In the genomic region with DNA sequence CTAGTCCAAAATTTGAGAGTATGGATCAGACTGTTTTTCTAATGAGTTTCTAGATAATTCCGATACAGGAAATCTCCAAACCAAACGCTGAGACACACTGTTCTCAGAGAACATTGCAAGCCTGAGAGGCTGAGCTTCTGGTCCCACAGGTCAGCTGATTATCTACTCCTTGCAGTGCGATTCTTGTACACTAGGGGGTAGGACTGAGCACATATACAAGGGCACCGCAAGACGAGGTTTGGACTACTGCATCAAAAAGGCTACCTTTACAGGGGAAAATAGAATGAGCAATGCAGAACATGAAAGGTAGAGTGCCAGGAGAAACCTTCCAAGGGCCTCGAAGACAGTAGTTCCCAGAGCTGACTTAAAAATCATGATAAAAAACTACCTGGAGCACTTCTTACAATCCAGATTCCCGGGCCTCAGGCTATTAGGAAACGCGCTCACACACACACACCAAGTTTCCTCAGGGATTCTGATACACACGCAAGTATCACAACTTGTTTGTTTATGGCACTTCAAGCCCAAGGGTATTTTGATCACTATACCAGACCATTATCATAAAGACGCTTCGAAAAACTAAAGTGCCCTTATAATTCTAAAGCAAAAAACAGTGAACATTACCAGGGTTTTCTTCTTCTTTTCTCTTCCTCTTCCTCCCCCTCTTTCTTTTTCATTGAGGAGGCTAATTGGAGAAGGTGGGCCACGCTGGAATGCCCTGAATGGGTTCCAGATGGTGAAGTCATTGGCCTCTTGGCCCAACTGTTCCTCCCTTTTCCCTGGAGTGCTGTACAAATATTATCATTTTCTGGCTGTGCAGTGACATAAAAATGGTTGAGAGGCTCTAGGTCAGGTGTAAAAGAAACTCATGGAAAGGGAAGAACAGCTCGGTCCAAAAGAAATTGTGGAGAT, we compare ENCODE assay signal across 8 cellular contexts.
A peak's percentile ranks its signal among the peaks of the same experiment; 100 is the strongest.
DNase-seq lines count a peak whose midpoint lies in the region; ATAC-seq and TF ChIP-seq lines count a peak whose summit lies in the region.

No MANE protein-coding gene starts in this region.

- H3K27me3 ChIP-seq in ovary: no peaks in the 10 kb centered on the region

- no peaks in the 10 kb centered on the region for H3K4me1 ChIP-seq in ovary (ENCODE audit: insufficient read depth)

- peaks cover 6% of the 10 kb centered on the region for H3K27me3 Mint-ChIP-seq in activated CD8-positive, alpha-beta T cell treated with anti-CD3 and anti-CD28 coated beads for 36 hours

- POLR2A ChIA-PET in activated CD8-positive, alpha-beta T cell treated with anti-CD3 and anti-CD28 coated beads for 36 hours (lab: Charles Lee): interaction anchor here (1.4 kb wide), 1 partner anchor 225 kb away, joined by 4 read pairs; no protein-coding TSS in a partner anchor

- no peak for TF ChIP-seq EP300 in ovary (IDR thresholded peaks at IDR 0.05)

- no peak for TF ChIP-seq POLR2A in ovary (IDR thresholded peaks at IDR 0.05)

- no peaks in the 10 kb centered on the region for H3K36me3 Mint-ChIP-seq in activated CD8-positive, alpha-beta T cell treated with anti-CD3 and anti-CD28 coated beads for 36 hours (ENCODE audit: low read depth)

- ATAC-seq in activated CD8-positive, alpha-beta T cell treated with anti-CD3 and anti-CD28 coated beads for 36 hours: peak; percentile 88
- ATAC-seq in HG03457 (IDR thresholded peaks at IDR 0.05; ENCODE audit: unreplicated experiment): no peak

- TF ChIP-seq CTCF in 22Rv1 (IDR thresholded peaks at IDR 0.05) (peak; percentile 86), GM12801 (IDR thresholded peaks at IDR 0.05; ENCODE audit: extremely low read depth, insufficient read length) (peak; percentile 19), ovary (IDR thresholded peaks at IDR 0.05) (no peak)
- TF ChIP-seq CTCF in activated CD8-positive, alpha-beta T cell treated with anti-CD3 and anti-CD28 coated beads for 36 hours (IDR thresholded peaks at IDR 0.05): peak; percentile 80

- H3K4me3 Mint-ChIP-seq in activated CD8-positive, alpha-beta T cell treated with anti-CD3 and anti-CD28 coated beads for 36 hours: no peak overlapping the region

- H3K27ac ChIP-seq in 22Rv1 (no peak overlapping the region), ovary (no peak overlapping the region)

- no peak overlapping the region for H3K4me3 ChIP-seq in ovary

- no peaks in the 10 kb centered on the region for H3K9me3 ChIP-seq in ovary

- no peaks in the 10 kb centered on the region for H3K9me3 Mint-ChIP-seq in activated CD8-positive, alpha-beta T cell treated with anti-CD3 and anti-CD28 coated beads for 36 hours

- WGBS in ovary, 3 donors: 73 to 80% (median 78%) methylated on average over 14 of the region's 14 CpGs

- CTCF ChIA-PET in activated CD8-positive, alpha-beta T cell treated with anti-CD3 and anti-CD28 coated beads for 36 hours (lab: Charles Lee): interaction anchor here (0.6 to 1.8 kb wide), 16 partner anchors 10 to 436 kb away, joined by 3 to 6 read pairs (median 4); no protein-coding TSS in a partner anchor

- H3K4me1 Mint-ChIP-seq in activated CD8-positive, alpha-beta T cell treated with anti-CD3 and anti-CD28 coated beads for 36 hours (ENCODE audit: low read depth): peaks cover 34% of the 10 kb centered on the region

- intact Hi-C loops in activated CD8-positive, alpha-beta T cell treated with anti-CD3 and anti-CD28 coated beads for 36 hours (cut with micrococcal nuclease): loop anchor here (5.0 kb wide), 1 partner anchor 287 kb away; no protein-coding TSS in a partner anchor
- intact Hi-C loops in ovary (cut with DNase I): no loop called here

- DNase-seq in NCI-H524 treated with DMSO at 0.1 percent for 48 hours (lab: John Stamatoyannopoulos, UW) (peak; percentile 62), germinal center (ENCODE audit: low spot score) (peak; percentile 42), ovary (no peak)
- DNase-seq in activated CD8-positive, alpha-beta T cell treated with anti-CD3 and anti-CD28 coated beads for 36 hours: peak; percentile 81
- DNase-seq in stimulated activated CD4-positive, alpha-beta T cell treated with anti-CD3 and anti-CD28 coated beads, Interleukin-4, amount 100 ng/mL, for 24 hours: peak; percentile 75

- no peaks in the 10 kb centered on the region for H3K36me3 ChIP-seq in ovary

- no peak overlapping the region for H3K27ac Mint-ChIP-seq in activated CD8-positive, alpha-beta T cell treated with anti-CD3 and anti-CD28 coated beads for 36 hours

Comparison
In these comparisons a context has a peak if more than half of its experiments do, and no peak if none do; other contexts are left out.
1. CTCF ChIP-seq: peak in 22Rv1 (single experiment), GM12801 (single experiment) and activated CD8-positive, alpha-beta T cell treated with anti-CD3 and anti-CD28 coated beads for 36 hours (single experiment); none in ovary (0 of 3).
2. DNase-seq: peak in NCI-H524 treated with DMSO at 0.1 percent for 48 hours (single experiment), activated CD8-positive, alpha-beta T cell treated with anti-CD3 and anti-CD28 coated beads for 36 hours (single experiment), germinal center (single experiment) and stimulated activated CD4-positive, alpha-beta T cell treated with anti-CD3 and anti-CD28 coated beads, Interleukin-4, amount 100 ng/mL, for 24 hours (single experiment); none in ovary (0 of 5).